In the genomic region with DNA sequence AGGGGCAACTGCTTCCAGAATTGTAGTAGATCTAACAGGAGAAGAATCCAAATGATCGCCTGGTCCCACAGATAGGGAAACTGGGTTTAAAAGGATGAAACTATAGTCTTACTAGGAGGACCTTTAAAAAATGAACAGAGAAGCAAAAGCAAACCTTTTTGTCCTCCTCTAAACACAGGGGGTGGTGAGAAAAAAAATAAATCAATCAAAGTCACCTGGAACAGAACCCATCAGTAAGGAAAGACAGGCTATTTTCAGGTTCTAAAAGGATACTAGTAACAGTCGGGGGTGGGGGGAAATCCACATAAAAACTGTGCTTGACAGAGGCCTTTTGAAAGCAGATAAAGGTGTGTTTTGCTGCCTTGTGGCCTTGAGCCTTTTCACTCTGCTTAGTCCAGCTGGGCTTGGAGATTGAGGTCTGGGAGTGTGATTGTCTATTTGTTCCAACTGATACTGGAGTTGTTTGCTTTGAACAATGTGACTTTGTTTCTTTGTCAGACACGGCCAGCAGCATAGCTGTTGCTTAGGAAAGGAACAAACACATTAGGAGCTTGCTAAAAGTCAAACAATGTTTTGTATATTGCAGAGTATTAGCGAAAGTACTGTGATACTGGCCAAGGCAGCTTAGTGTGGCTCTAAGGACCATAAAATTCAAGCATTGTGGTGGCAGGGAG, we compare ENCODE assay signal across 1 cellular context.
TF ChIP-seq lines count a peak whose summit lies in the region.

No MANE protein-coding gene starts in this region.

TF ChIP-seq in HepG2, 621 proteins besides CTCF, POLR2A, EP300 and RAD21 (continued from another document and continues in another):
- peak; percentile 61; the same call in 1 of the 2 replicates for TF ChIP-seq YEATS4 (CRISPR knock-in tag; IDR thresholded peaks at IDR 0.05; ENCODE audit: borderline replicate concordance)
- TF ChIP-seq ZNF605 (CRISPR knock-in tag; IDR thresholded peaks at IDR 0.05) = 0 out of 2 replicates have a peak, but pooled peaks have one; percentile 25
- peak; percentile 53 for TF ChIP-seq ASH2L (IDR thresholded peaks at IDR 0.05; ENCODE audit: insufficient read length, low read depth, low read length)
- TF ChIP-seq, protein P1, sequence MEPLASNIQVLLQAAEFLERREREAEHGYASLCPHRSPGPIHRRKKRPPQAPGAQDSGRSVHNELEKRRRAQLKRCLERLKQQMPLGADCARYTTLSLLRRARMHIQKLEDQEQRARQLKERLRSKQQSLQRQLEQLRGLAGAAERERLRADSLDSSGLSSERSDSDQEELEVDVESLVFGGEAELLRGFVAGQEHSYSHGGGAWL (CRISPR knock-in tag; IDR thresholded peaks at IDR 0.05) = no peak
- TF ChIP-seq KDM6A (CRISPR knock-in tag; IDR thresholded peaks at IDR 0.05; ENCODE audit: low read depth) = no peak
- peak; percentile 56 for TF ChIP-seq HOXA3 (CRISPR knock-in tag; IDR thresholded peaks at IDR 0.05)
- peak; percentile 4; the same call in 1 of the 2 replicates for TF ChIP-seq POGZ (CRISPR knock-in tag; IDR thresholded peaks at IDR 0.05)
- no peak for TF ChIP-seq ZFP36L1 (CRISPR knock-in tag; IDR thresholded peaks at IDR 0.05)
- TF ChIP-seq GABPA (IDR thresholded peaks at IDR 0.05; ENCODE audit: low read depth, low read length) = no peak
- TF ChIP-seq GABPA (CRISPR knock-in tag; IDR thresholded peaks at IDR 0.05; ENCODE audit: low read depth) = peak; percentile 36; the same call in 1 of the 2 replicates
- TF ChIP-seq, protein P2, sequence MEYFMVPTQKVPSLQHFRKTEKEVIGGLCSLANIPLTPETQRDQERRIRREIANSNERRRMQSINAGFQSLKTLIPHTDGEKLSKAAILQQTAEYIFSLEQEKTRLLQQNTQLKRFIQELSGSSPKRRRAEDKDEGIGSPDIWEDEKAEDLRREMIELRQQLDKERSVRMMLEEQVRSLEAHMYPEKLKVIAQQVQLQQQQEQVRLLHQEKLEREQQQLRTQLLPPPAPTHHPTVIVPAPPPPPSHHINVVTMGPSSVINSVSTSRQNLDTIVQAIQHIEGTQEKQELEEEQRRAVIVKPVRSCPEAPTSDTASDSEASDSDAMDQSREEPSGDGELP (IDR thresholded peaks at IDR 0.05; ENCODE audit: borderline replicate concordance, low read depth) = peak; percentile 94
- TF ChIP-seq, protein P3, sequence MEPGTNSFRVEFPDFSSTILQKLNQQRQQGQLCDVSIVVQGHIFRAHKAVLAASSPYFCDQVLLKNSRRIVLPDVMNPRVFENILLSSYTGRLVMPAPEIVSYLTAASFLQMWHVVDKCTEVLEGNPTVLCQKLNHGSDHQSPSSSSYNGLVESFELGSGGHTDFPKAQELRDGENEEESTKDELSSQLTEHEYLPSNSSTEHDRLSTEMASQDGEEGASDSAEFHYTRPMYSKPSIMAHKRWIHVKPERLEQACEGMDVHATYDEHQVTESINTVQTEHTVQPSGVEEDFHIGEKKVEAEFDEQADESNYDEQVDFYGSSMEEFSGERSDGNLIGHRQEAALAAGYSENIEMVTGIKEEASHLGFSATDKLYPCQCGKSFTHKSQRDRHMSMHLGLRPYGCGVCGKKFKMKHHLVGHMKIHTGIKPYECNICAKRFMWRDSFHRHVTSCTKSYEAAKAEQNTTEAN (CRISPR knock-in tag; conservative IDR thresholded peaks at IDR 0.05) = peak; percentile 63; the same call in 1 of the 2 replicates
- TF ChIP-seq AFF4 (CRISPR knock-in tag; IDR thresholded peaks at IDR 0.05) = peak; percentile 71; the same call in 1 of the 2 replicates
- TF ChIP-seq, protein P4, sequence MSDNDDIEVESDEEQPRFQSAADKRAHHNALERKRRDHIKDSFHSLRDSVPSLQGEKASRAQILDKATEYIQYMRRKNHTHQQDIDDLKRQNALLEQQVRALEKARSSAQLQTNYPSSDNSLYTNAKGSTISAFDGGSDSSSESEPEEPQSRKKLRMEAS (IDR thresholded peaks at IDR 0.05) = 0 out of 2 replicates have a peak, but pooled peaks have one; percentile 19
- peak; percentile 28; the same call in 1 of the 2 replicates for TF ChIP-seq ARNT2 (CRISPR knock-in tag; IDR thresholded peaks at IDR 0.05; ENCODE audit: low read depth)
- TF ChIP-seq PRDM10 (CRISPR knock-in tag; IDR thresholded peaks at IDR 0.05; ENCODE audit: low read depth) = peak; percentile 37; the same call in 1 of the 2 replicates
- TF ChIP-seq ZNF552 (CRISPR knock-in tag; IDR thresholded peaks at IDR 0.05; ENCODE audit: borderline replicate concordance) = no peak
- peak; percentile 99 for TF ChIP-seq SOX5 (CRISPR knock-in tag; IDR thresholded peaks at IDR 0.05; ENCODE audit: borderline replicate concordance)
- peak; percentile 52; the same call in 1 of the 2 replicates for TF ChIP-seq MNT (IDR thresholded peaks at IDR 0.05)
- peak; percentile 90 for TF ChIP-seq PATZ1 (CRISPR knock-in tag; IDR thresholded peaks at IDR 0.05)
- 0 out of 2 replicates have a peak, but pooled peaks have one; percentile 7 for TF ChIP-seq TAF1 (CRISPR knock-in tag; IDR thresholded peaks at IDR 0.05)
- TF ChIP-seq CBFB (CRISPR knock-in tag; IDR thresholded peaks at IDR 0.05) = 0 out of 2 replicates have a peak, but pooled peaks have one; percentile 21
- TF ChIP-seq TCF7 (IDR thresholded peaks at IDR 0.05; ENCODE audit: low read depth) = peak; percentile 63
- TF ChIP-seq KLF9 (CRISPR knock-in tag; IDR thresholded peaks at IDR 0.05; ENCODE audit: low read depth) = no peak
- no peak for TF ChIP-seq TOPORS (CRISPR knock-in tag; IDR thresholded peaks at IDR 0.05)
- no peak; the same call in 1 of the 2 replicates for TF ChIP-seq GFI1 (CRISPR knock-in tag; IDR thresholded peaks at IDR 0.05; ENCODE audit: borderline replicate concordance)
- TF ChIP-seq ZMAT3 (CRISPR knock-in tag; conservative IDR thresholded peaks at IDR 0.05) = peak; percentile 69; the same call in 1 of the 2 replicates
- TF ChIP-seq KDM5B (CRISPR knock-in tag; IDR thresholded peaks at IDR 0.05; ENCODE audit: borderline replicate concordance) = no peak
- no peak for TF ChIP-seq MAZ (IDR thresholded peaks at IDR 0.05; ENCODE audit: borderline replicate concordance, low read depth, low read length)
- 0 out of 2 replicates have a peak, but pooled peaks have one; percentile 52 for TF ChIP-seq MAZ (CRISPR knock-in tag; IDR thresholded peaks at IDR 0.05; ENCODE audit: low read depth)
- TF ChIP-seq ZNF264 (CRISPR knock-in tag; IDR thresholded peaks at IDR 0.05) = 0 out of 2 replicates have a peak, but pooled peaks have one; percentile 41
- TF ChIP-seq MXI1 (IDR thresholded peaks at IDR 0.05; ENCODE audit: borderline replicate concordance, low read depth, low read length) = no peak; the same call in 2 of the 3 replicates
- peak; percentile 98 for TF ChIP-seq ZBTB39 (CRISPR knock-in tag; IDR thresholded peaks at IDR 0.05)
- peak; percentile 45; the same call in 1 of the 2 replicates for TF ChIP-seq MYPOP (CRISPR knock-in tag; IDR thresholded peaks at IDR 0.05)
- TF ChIP-seq TBX3 (IDR thresholded peaks at IDR 0.05; ENCODE audit: borderline replicate concordance) = peak; percentile 79; the same call in 1 of the 2 replicates
- TF ChIP-seq HNRNPK (IDR thresholded peaks at IDR 0.05; ENCODE audit: low read depth, low read length, poor library complexity, severe bottlenecking) = peak; percentile 81
- TF ChIP-seq JUN (CRISPR knock-in tag; IDR thresholded peaks at IDR 0.05) = no peak
- TF ChIP-seq ZNF564 (CRISPR knock-in tag; IDR thresholded peaks at IDR 0.05) = 0 out of 2 replicates have a peak, but pooled peaks have one; percentile 46
- TF ChIP-seq FOXP1 (IDR thresholded peaks at IDR 0.05) = peak; percentile 59; the same call in 1 of the 2 replicates
- TF ChIP-seq FOXP1 (CRISPR knock-in tag; IDR thresholded peaks at IDR 0.05) = peak; percentile 88
